ENCODE assay signal across 13 cellular contexts in the genomic region with DNA sequence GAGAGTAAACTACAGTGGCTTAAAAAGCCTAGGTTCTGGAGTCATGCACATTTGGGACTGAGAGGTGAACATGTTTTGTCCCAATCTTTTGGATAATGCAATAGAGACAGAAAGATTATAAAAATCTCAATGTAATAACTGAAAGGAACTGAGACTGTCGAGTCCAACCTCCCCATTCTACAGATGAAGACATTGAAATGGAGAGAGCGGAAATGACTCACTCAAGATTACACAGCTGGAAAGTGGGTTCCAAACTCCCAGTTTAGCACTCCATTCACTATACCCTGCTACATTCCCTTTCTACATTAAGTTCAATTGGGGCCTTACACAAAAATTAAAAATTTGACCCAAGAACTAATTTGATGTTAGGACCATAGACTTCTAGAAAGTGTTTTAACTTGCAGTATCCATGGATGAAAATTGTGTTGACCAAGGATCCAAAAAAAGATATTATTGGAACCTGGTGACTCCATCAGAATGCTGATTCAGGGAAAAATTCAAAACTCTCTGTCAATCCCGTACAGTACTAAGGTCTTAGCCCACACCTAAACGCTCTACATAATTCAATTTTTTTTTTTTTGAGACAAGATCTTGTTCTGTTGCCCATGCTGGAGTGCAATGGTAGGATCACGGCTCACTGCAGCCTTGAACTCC. TPM values are rescaled to one million over a fixed set of nuclear protein-coding genes. Genes with fewer than 3 reads are reported as not detected.
DNase-seq lines count a peak whose midpoint lies in the region; ATAC-seq and TF ChIP-seq lines count a peak whose summit lies in the region.
"Had no signal": no experiment of that assay in that cellular context is flagged by ENCODE, and none has a peak within 500 bp of the region (broad histone marks: within the 10 kb centered on the region; RNA-seq: fewer than 3 reads in every experiment).

No MANE protein-coding gene starts in this region.

- peak overlapping the region; percentile 86 for H3K4me2 ChIP-seq in MM.1S (ENCODE audit: low read depth, low read length)

- no peaks in the 10 kb centered on the region for H3F3A ChIP-seq in MM.1S (ENCODE audit: insufficient read depth, low read length)

- no peak overlapping the region for H3K9ac ChIP-seq in MM.1S (ENCODE audit: low read length)

- peak overlapping the region; percentile 94; the same call in 1 of the 2 replicates for H3K4me3 ChIP-seq in MM.1S (ENCODE audit: low read length)
- peak overlapping the region; percentile 75 to 90 for H3K4me3 ChIP-seq in neutrophil (ENCODE audit: low read depth in 1 of 2, low read length in 1 of 2)
- H3K4me3 ChIP-seq in left lung, result no peak overlapping the region

- no peaks in the 10 kb centered on the region for H3K9me3 ChIP-seq in MM.1S (replicated peaks; ENCODE audit: insufficient read depth, low read length)
- no peaks in the 10 kb centered on the region for H3K9me3 ChIP-seq in neutrophil
- H3K9me3 ChIP-seq in left lung, result no peaks in the 10 kb centered on the region

- no peaks in the 10 kb centered on the region for H3K27me3 Mint-ChIP-seq in activated T-cell treated with anti-CD3 and anti-CD28 coated beads, Interleukin-2, amount 50 U/mL, for 4 hours (ENCODE audit: low read depth)
- peaks cover 4% of the 10 kb centered on the region for H3K27me3 Mint-ChIP-seq in activated T-helper 1 cell treated with anti-CD3 and anti-CD28 coated beads, Interleukin-12 subunit alpha, Interleukin-12 subunit beta, Interleukin-2, Interleukin-4 antibody, amounts not matched to agents 30 ng/mL and 10 ng/mL and 1 ng/mL, durations not matched to agents 14 hours and 24 hours and 36 hours (ENCODE audit: insufficient read depth)

- H3K4me1 Mint-ChIP-seq in activated T-cell treated with anti-CD3 and anti-CD28 coated beads, Interleukin-2, amount 50 U/mL, for 4 hours (ENCODE audit: low read depth), result peaks cover 41% of the 10 kb centered on the region
- peaks cover 38% of the 10 kb centered on the region for H3K4me1 Mint-ChIP-seq in activated T-helper 1 cell treated with anti-CD3 and anti-CD28 coated beads, Interleukin-12 subunit alpha, Interleukin-12 subunit beta, Interleukin-2, Interleukin-4 antibody, amounts not matched to agents 30 ng/mL and 10 ng/mL and 1 ng/mL, durations not matched to agents 14 hours and 24 hours and 36 hours (ENCODE audit: low read depth)

- peak overlapping the region; percentile 79; the same call in 1 of the 2 replicates for H2AFZ ChIP-seq in MM.1S (ENCODE audit: low read length)

- H3K4me1 ChIP-seq in MM.1S (ENCODE audit: low read length) (peaks cover 9% of the 10 kb centered on the region), neutrophil (ENCODE audit: control insufficient read depth in 1 of 2, insufficient read depth in 1 of 2, low read depth in 1 of 2, low read length in 1 of 2) (peaks cover 27 to 28% of the 10 kb centered on the region in 2 experiments), left lung (peaks cover 6 to 38% of the 10 kb centered on the region in 2 donors)

- no peaks in the 10 kb centered on the region for H3K36me3 Mint-ChIP-seq in activated T-cell treated with anti-CD3 and anti-CD28 coated beads, Interleukin-2, amount 50 U/mL, for 4 hours (ENCODE audit: insufficient read depth)
- H3K36me3 Mint-ChIP-seq in activated T-helper 1 cell treated with anti-CD3 and anti-CD28 coated beads, Interleukin-12 subunit alpha, Interleukin-12 subunit beta, Interleukin-2, Interleukin-4 antibody, amounts not matched to agents 30 ng/mL and 10 ng/mL and 1 ng/mL, durations not matched to agents 14 hours and 24 hours and 36 hours (ENCODE audit: low read depth), result peaks cover 8% of the 10 kb centered on the region

- H3K79me2 ChIP-seq in MM.1S (ENCODE audit: low read length), result peaks cover 35% of the 10 kb centered on the region

- no peaks in the 10 kb centered on the region for H3K9me2 ChIP-seq in MM.1S (replicated peaks; ENCODE audit: insufficient read depth, low read length)

- H3K27ac Mint-ChIP-seq in activated T-helper 1 cell treated with anti-CD3 and anti-CD28 coated beads, Interleukin-12 subunit alpha, Interleukin-12 subunit beta, Interleukin-2, Interleukin-4 antibody, amounts not matched to agents 30 ng/mL and 10 ng/mL and 1 ng/mL, durations not matched to agents 14 hours and 24 hours and 36 hours, result no peak overlapping the region

- H3K4me3 Mint-ChIP-seq in activated T-cell treated with anti-CD3 and anti-CD28 coated beads, Interleukin-2, amount 50 U/mL, for 4 hours, result peak overlapping the region; percentile 98
- H3K4me3 Mint-ChIP-seq in activated T-helper 1 cell treated with anti-CD3 and anti-CD28 coated beads, Interleukin-12 subunit alpha, Interleukin-12 subunit beta, Interleukin-2, Interleukin-4 antibody, amounts not matched to agents 30 ng/mL and 10 ng/mL and 1 ng/mL, durations not matched to agents 14 hours and 24 hours and 36 hours, result peak overlapping the region; percentile 92

- no peaks in the 10 kb centered on the region for H4K20me1 ChIP-seq in MM.1S (ENCODE audit: insufficient read depth, low read length)

- ATAC-seq in activated T-cell treated with anti-CD3 and anti-CD28 coated beads, Interleukin-2, amount 50 U/mL, for 4 hours, result no peak
- ATAC-seq in left lung (no peak), HG02610 (IDR thresholded peaks at IDR 0.05; ENCODE audit: unreplicated experiment) (no peak)
- ATAC-seq: PC-3 had no signal

- no peaks in the 10 kb centered on the region for H3K9me3 Mint-ChIP-seq in activated T-cell treated with anti-CD3 and anti-CD28 coated beads, Interleukin-2, amount 50 U/mL, for 4 hours
- H3K9me3 Mint-ChIP-seq in activated T-helper 1 cell treated with anti-CD3 and anti-CD28 coated beads, Interleukin-12 subunit alpha, Interleukin-12 subunit beta, Interleukin-2, Interleukin-4 antibody, amounts not matched to agents 30 ng/mL and 10 ng/mL and 1 ng/mL, durations not matched to agents 14 hours and 24 hours and 36 hours, result no peaks in the 10 kb centered on the region

- DNase-seq in activated T-cell treated with anti-CD3 and anti-CD28 coated beads, Interleukin-2, amount 50 U/mL, for 4 hours, result no peak
- no peak for DNase-seq in activated T-cell treated with anti-CD3 and anti-CD28 coated beads for 4 hours
- no peak for DNase-seq in MM.1S
- DNase-seq in activated T-helper 1 cell treated with anti-CD3 and anti-CD28 coated beads, Interleukin-12 subunit alpha, Interleukin-12 subunit beta, Interleukin-2, Interleukin-4 antibody, amounts not matched to agents 30 ng/mL and 10 ng/mL and 1 ng/mL, durations not matched to agents 14 hours and 24 hours and 36 hours (ENCODE audit: low spot score), result no peak
- no peak for DNase-seq in left lung
- DNase-seq in occipital lobe (lab: John Stamatoyannopoulos, UW), result no peak
- DNase-seq: activated CD8-positive, alpha-beta memory T cell treated with anti-CD3 and anti-CD28 coated beads, Interleukin-2, amount 50 U/mL, for 48 hours; glutamatergic neuron; KBM-7; PC-3; T1000 had no signal

- H3K27ac ChIP-seq in MM.1S (ENCODE audit: low read length) (no peak overlapping the region), neutrophil (peak overlapping the region; percentile 93), left lung (peak overlapping the region in 1 of 2 donors; percentile 92)

- TF ChIP-seq CTCF in MM.1S (IDR thresholded peaks at IDR 0.05; ENCODE audit: low read length), result no peak
- TF ChIP-seq CTCF in neutrophil (IDR thresholded peaks at IDR 0.05), result no peak
- TF ChIP-seq CTCF in left lung (IDR thresholded peaks at IDR 0.05), result no peak

- intact Hi-C loops in activated T-helper 1 cell treated with anti-CD3 and anti-CD28 coated beads, Interleukin-12 subunit alpha, Interleukin-12 subunit beta, Interleukin-2, Interleukin-4 antibody, amounts not matched to agents 30 ng/mL and 10 ng/mL and 1 ng/mL, durations not matched to agents 14 hours and 24 hours and 36 hours (cut with micrococcal nuclease), result loop anchor here (2.0 kb wide), 3 partner anchors 95 to 191 kb away; a partner anchor contains a TSS
- intact Hi-C loops in left lung (cut with DNase I), result no loop called here

- H3K27me3 ChIP-seq in MM.1S (replicated peaks; ENCODE audit: insufficient read depth, low read length) (no peaks in the 10 kb centered on the region), neutrophil (no peaks in the 10 kb centered on the region), left lung (no peaks in the 10 kb centered on the region)

- H3K36me3 ChIP-seq in MM.1S (replicated peaks; ENCODE audit: insufficient read depth, low read length) (no peaks in the 10 kb centered on the region), neutrophil (no peaks in the 10 kb centered on the region), left lung (no peaks in the 10 kb centered on the region)

RNA-seq across cellular contexts. Expression of a gene that starts 1.5 kb away (rescaled TPM):
- total RNA-seq in activated T-cell treated with anti-CD3 and anti-CD28 coated beads, Interleukin-2, amount 50 U/mL, for 4 hours, result 10 to 100 TPM; 47.0 to 57.6 (median 53.4) TPM
- 62.7 and 64.4 TPM in 2 replicates for total RNA-seq in activated T-helper 1 cell treated with anti-CD3 and anti-CD28 coated beads, Interleukin-12 subunit alpha, Interleukin-12 subunit beta, Interleukin-2, Interleukin-4 antibody, amounts not matched to agents 30 ng/mL and 10 ng/mL and 1 ng/mL, durations not matched to agents 14 hours and 24 hours and 36 hours
- 10 to 100 TPM; 75.9 to 82.9 TPM for total RNA-seq in left lung
- 21.7 TPM for total RNA-seq in occipital lobe

RNA-seq across cellular contexts. Expression of a gene that starts 59.3 kb away (rescaled TPM):
- 100 to 1,000 TPM; 227 to 269 (median 247) TPM for total RNA-seq in activated T-cell treated with anti-CD3 and anti-CD28 coated beads, Interleukin-2, amount 50 U/mL, for 4 hours
- total RNA-seq in activated T-helper 1 cell treated with anti-CD3 and anti-CD28 coated beads, Interleukin-12 subunit alpha, Interleukin-12 subunit beta, Interleukin-2, Interleukin-4 antibody, amounts not matched to agents 30 ng/mL and 10 ng/mL and 1 ng/mL, durations not matched to agents 14 hours and 24 hours and 36 hours, result 163 and 185 TPM in 2 replicates
- total RNA-seq in left lung (10 to 100 TPM; 64.1 to 75.0 TPM), occipital lobe (20.6 TPM)

Comparison
In these comparisons a context has a peak if more than half of its experiments do, and no peak if none do; other contexts are left out.
1. H3K4me3 ChIP-seq: peak in MM.1S (single experiment) and neutrophil (2 of 2); none in left lung (0 of 2).